17 cellular contexts compared by ENCODE assay signal in genomic region chr18:78976697-78977626, GRCh38. TPM values are rescaled to one million over a fixed set of nuclear protein-coding genes. Genes with fewer than 3 reads are reported as not detected.
DNase-seq lines count a peak whose midpoint lies in the region; ATAC-seq and TF ChIP-seq lines count a peak whose summit lies in the region.
"Had no signal": no experiment of that assay in that cellular context is flagged by ENCODE, and none has a peak within 500 bp of the region (broad histone marks: within the 10 kb centered on the region; RNA-seq: fewer than 3 reads in every experiment).

No MANE protein-coding gene starts in this region.

- H3K27ac ChIP-seq in iPS-20b (ENCODE audit: low read length) (no peak overlapping the region), WERI-Rb-1 (no peak overlapping the region)
- H3K27ac ChIP-seq: esophagus muscularis mucosa, heart left ventricle, SJCRH30 had no signal

- H3K4me3 ChIP-seq in iPS-20b (ENCODE audit: low read length) (peak overlapping the region; percentile 54), WERI-Rb-1 (ENCODE audit: low read depth, low read length) (no peak overlapping the region)
- H3K4me3 ChIP-seq: esophagus muscularis mucosa, heart left ventricle, SJCRH30 had no signal

- peaks cover 36% of the 10 kb centered on the region for H3K4me1 ChIP-seq in iPS-20b (ENCODE audit: insufficient read depth, low read length)
- H3K4me1 ChIP-seq: Caco-2, SJCRH30 had no signal

- peak overlapping the region; percentile 61 to 71 for H3K4me3 Mint-ChIP-seq in activated T-cell treated with anti-CD3 and anti-CD28 coated beads, Interleukin-2, amount 50 U/mL, for 72 hours
- no peak overlapping the region for H3K4me3 Mint-ChIP-seq in activated T-helper 1 cell treated with anti-CD3 and anti-CD28 coated beads, Interleukin-12 subunit alpha, Interleukin-12 subunit beta, Interleukin-2, Interleukin-4 antibody, amounts not matched to agents 30 ng/mL and 10 ng/mL and 1 ng/mL, durations not matched to agents 14 hours and 24 hours and 36 hours

- DNase-seq in activated T-cell treated with anti-CD3 and anti-CD28 coated beads, Interleukin-2, amount 50 U/mL, for 72 hours, result no peak
- DNase-seq in activated T-cell treated with anti-CD3 and anti-CD28 coated beads for 4 hours, result no peak
- no peak for DNase-seq in activated T-helper 1 cell treated with anti-CD3 and anti-CD28 coated beads, Interleukin-12 subunit alpha, Interleukin-12 subunit beta, Interleukin-2, Interleukin-4 antibody, amounts not matched to agents 30 ng/mL and 10 ng/mL and 1 ng/mL, durations not matched to agents 14 hours and 24 hours and 36 hours (ENCODE audit: low spot score)
- peak; percentile 21 for DNase-seq in stimulated activated CD8-positive, alpha-beta memory T cell treated with anti-CD3 and anti-CD28 coated beads, Interleukin-4, amount 100 ng/mL, for 48 hours
- no peak for DNase-seq in NCI-H2107 treated with DMSO at 0.1 percent for 48 hours (lab: John Stamatoyannopoulos, UW; ENCODE audit: unreplicated experiment)
- no peak for DNase-seq in WERI-Rb-1
- DNase-seq: activated CD8-positive, alpha-beta memory T cell treated with anti-CD3 and anti-CD28 coated beads, Interleukin-2, amount 50 U/mL, for 4 hours; Caco-2; heart left ventricle; NCI-H1092 treated with DMSO at 0.1 percent for 48 hours; NCI-H2227 treated with DMSO at 0.1 percent for 48 hours; SJCRH30; stimulated activated CD4-positive, alpha-beta T cell treated with anti-CD3 and anti-CD28 coated beads, Interleukin-1b, Interleukin-23, amount 100 ng/mL, for 48 hours had no signal

- intact Hi-C loops in activated T-helper 1 cell treated with anti-CD3 and anti-CD28 coated beads, Interleukin-12 subunit alpha, Interleukin-12 subunit beta, Interleukin-2, Interleukin-4 antibody, amounts not matched to agents 30 ng/mL and 10 ng/mL and 1 ng/mL, durations not matched to agents 14 hours and 24 hours and 36 hours (cut with micrococcal nuclease), result no loop called here

- H3K9me3 ChIP-seq in iPS-20b (ENCODE audit: insufficient read depth, low read depth, low read length) (no peaks in the 10 kb centered on the region), WERI-Rb-1 (ENCODE audit: severe bottlenecking) (no peaks in the 10 kb centered on the region)
- H3K9me3 ChIP-seq: Caco-2, esophagus muscularis mucosa, heart left ventricle, SJCRH30 had no signal

- no peak overlapping the region for H3K9ac ChIP-seq in iPS-20b (ENCODE audit: low read depth, low read length)

- no peak for TF ChIP-seq CTCF in WERI-Rb-1 (IDR thresholded peaks at IDR 0.05; ENCODE audit: low read depth, low read length)

- H3K27me3 ChIP-seq in iPS-20b (ENCODE audit: insufficient read depth, low read length) (peaks cover 84% of the 10 kb centered on the region), WERI-Rb-1 (ENCODE audit: insufficient read depth, low read depth, severe bottlenecking) (no peaks in the 10 kb centered on the region)
- H3K27me3 ChIP-seq: SJCRH30 had no signal

- peaks cover 63% of the 10 kb centered on the region for H3K27me3 Mint-ChIP-seq in activated T-cell treated with anti-CD3 and anti-CD28 coated beads, Interleukin-2, amount 50 U/mL, for 72 hours (ENCODE audit: low read depth)
- peaks cover 59% of the 10 kb centered on the region for H3K27me3 Mint-ChIP-seq in activated T-helper 1 cell treated with anti-CD3 and anti-CD28 coated beads, Interleukin-12 subunit alpha, Interleukin-12 subunit beta, Interleukin-2, Interleukin-4 antibody, amounts not matched to agents 30 ng/mL and 10 ng/mL and 1 ng/mL, durations not matched to agents 14 hours and 24 hours and 36 hours (ENCODE audit: insufficient read depth)

- H3K36me3 ChIP-seq in iPS-20b (ENCODE audit: insufficient read depth, low read depth, low read length) (no peaks in the 10 kb centered on the region), WERI-Rb-1 (peaks cover 15% of the 10 kb centered on the region)
- H3K36me3 ChIP-seq: esophagus muscularis mucosa, heart left ventricle, SJCRH30 had no signal

- peaks cover 2 to 7% of the 10 kb centered on the region in 2 donors for H3K36me3 Mint-ChIP-seq in activated T-cell treated with anti-CD3 and anti-CD28 coated beads, Interleukin-2, amount 50 U/mL, for 72 hours (ENCODE audit: insufficient read depth in 2 of 2)
- H3K36me3 Mint-ChIP-seq in activated T-helper 1 cell treated with anti-CD3 and anti-CD28 coated beads, Interleukin-12 subunit alpha, Interleukin-12 subunit beta, Interleukin-2, Interleukin-4 antibody, amounts not matched to agents 30 ng/mL and 10 ng/mL and 1 ng/mL, durations not matched to agents 14 hours and 24 hours and 36 hours (ENCODE audit: low read depth), result peaks cover 7% of the 10 kb centered on the region

- H3K4me1 Mint-ChIP-seq in activated T-cell treated with anti-CD3 and anti-CD28 coated beads, Interleukin-2, amount 50 U/mL, for 72 hours (ENCODE audit: low read depth), result peaks cover 24% of the 10 kb centered on the region
- peaks cover 6% of the 10 kb centered on the region for H3K4me1 Mint-ChIP-seq in activated T-helper 1 cell treated with anti-CD3 and anti-CD28 coated beads, Interleukin-12 subunit alpha, Interleukin-12 subunit beta, Interleukin-2, Interleukin-4 antibody, amounts not matched to agents 30 ng/mL and 10 ng/mL and 1 ng/mL, durations not matched to agents 14 hours and 24 hours and 36 hours (ENCODE audit: low read depth)

- no peak for ATAC-seq in activated T-cell treated with anti-CD3 and anti-CD28 coated beads, Interleukin-2, amount 50 U/mL, for 72 hours (replicated peaks in 1 of 2)
- ATAC-seq in GM18861 (IDR thresholded peaks at IDR 0.05; ENCODE audit: unreplicated experiment), result no peak
- ATAC-seq: heart left ventricle had no signal

- no peaks in the 10 kb centered on the region for H3K9me3 Mint-ChIP-seq in activated T-cell treated with anti-CD3 and anti-CD28 coated beads, Interleukin-2, amount 50 U/mL, for 72 hours
- H3K9me3 Mint-ChIP-seq in activated T-helper 1 cell treated with anti-CD3 and anti-CD28 coated beads, Interleukin-12 subunit alpha, Interleukin-12 subunit beta, Interleukin-2, Interleukin-4 antibody, amounts not matched to agents 30 ng/mL and 10 ng/mL and 1 ng/mL, durations not matched to agents 14 hours and 24 hours and 36 hours, result peaks cover 6% of the 10 kb centered on the region

- H3K27ac Mint-ChIP-seq in activated T-cell treated with anti-CD3 and anti-CD28 coated beads, Interleukin-2, amount 50 U/mL, for 72 hours, result peak overlapping the region; percentile 80
- peak overlapping the region; percentile 62 for H3K27ac Mint-ChIP-seq in activated T-helper 1 cell treated with anti-CD3 and anti-CD28 coated beads, Interleukin-12 subunit alpha, Interleukin-12 subunit beta, Interleukin-2, Interleukin-4 antibody, amounts not matched to agents 30 ng/mL and 10 ng/mL and 1 ng/mL, durations not matched to agents 14 hours and 24 hours and 36 hours

RNA-seq across cellular contexts. Expression of gene SALL3, which starts 2.7 kb away (rescaled TPM):
- total RNA-seq in activated T-cell treated with anti-CD3 and anti-CD28 coated beads, Interleukin-2, amount 50 U/mL, for 72 hours, result not detected
- total RNA-seq in activated T-helper 1 cell treated with anti-CD3 and anti-CD28 coated beads, Interleukin-12 subunit alpha, Interleukin-12 subunit beta, Interleukin-2, Interleukin-4 antibody, amounts not matched to agents 30 ng/mL and 10 ng/mL and 1 ng/mL, durations not matched to agents 14 hours and 24 hours and 36 hours, result not detected in 2 replicates
- total RNA-seq: Caco-2, esophagus muscularis mucosa, G401, SJCRH30 had no signal
